In the genomic region with DNA sequence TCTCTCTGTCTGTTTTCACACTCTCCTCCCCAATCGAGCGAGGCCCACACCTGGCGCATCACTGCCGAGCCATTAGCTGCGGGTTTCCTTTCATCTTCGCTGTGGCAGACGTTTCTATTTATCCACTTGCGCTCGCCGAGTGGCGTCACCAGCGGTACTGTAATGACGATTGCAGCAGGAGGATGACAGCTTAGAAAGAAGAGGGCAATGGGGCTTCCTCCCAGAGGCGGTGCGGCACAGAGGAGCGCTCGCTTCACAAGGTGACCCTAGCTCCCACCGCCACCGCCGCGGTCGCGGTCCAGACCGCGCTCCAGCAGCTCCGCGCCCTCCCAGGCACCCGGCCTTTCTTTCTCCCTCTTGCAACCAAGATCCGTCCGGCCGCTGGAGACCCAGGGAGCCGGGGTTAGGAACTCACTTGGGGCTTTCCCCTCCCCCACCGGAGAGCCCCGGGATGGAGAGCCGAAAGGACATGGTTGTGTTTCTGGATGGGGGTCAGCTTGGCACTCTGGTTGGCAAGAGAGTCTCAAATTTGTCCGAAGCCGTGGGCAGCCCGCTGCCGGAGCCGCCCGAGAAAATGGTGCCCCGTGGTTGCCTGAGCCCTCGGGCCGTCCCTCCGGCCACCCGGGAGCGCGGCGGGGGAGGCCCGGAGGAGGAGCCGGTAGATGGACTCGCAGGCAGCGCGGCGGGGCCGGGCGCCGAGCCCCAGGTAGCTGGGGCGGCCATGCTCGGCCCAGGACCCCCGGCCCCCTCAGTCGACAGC, we compare ENCODE assay signal across 10 cellular contexts. TPM values are rescaled to one million over a fixed set of nuclear protein-coding genes. Genes with fewer than 3 reads are reported as not detected.
A peak's percentile ranks its signal among the peaks of the same experiment; 100 is the strongest.
DNase-seq lines count a peak whose midpoint lies in the region; ATAC-seq and TF ChIP-seq lines count a peak whose summit lies in the region.
"Had no signal": no experiment of that assay in that cellular context is flagged by ENCODE, and none has a peak within 500 bp of the region (broad histone marks: within the 10 kb centered on the region; RNA-seq: fewer than 3 reads in every experiment).

Gene EVX1, plus strand, starts transcription at position 223 of the 760 bp plus-strand sequence. Its CDS starts 229 bp downstream, at position 452.

- peak in 1 of 2 donors; percentile 58 for TF ChIP-seq POLR2A in vagina (IDR thresholded peaks at IDR 0.05)

- no peaks in the 10 kb centered on the region for H3K36me3 ChIP-seq in vagina

- H3K27me3 ChIP-seq in vagina = no peaks in the 10 kb centered on the region

- no peak for TF ChIP-seq CTCF in vagina (IDR thresholded peaks at IDR 0.05)

- peaks cover 40% of the 10 kb centered on the region for H3K4me1 ChIP-seq in vagina

- DNase-seq in stimulated activated CD4-positive, alpha-beta T cell treated with anti-CD3 and anti-CD28 coated beads, Interleukin-15, amount 100 ng/mL, for 24 hours = peak; percentile 59
- no peak for DNase-seq in stimulated activated CD4-positive, alpha-beta T cell treated with anti-CD3 and anti-CD28 coated beads, Interleukin-12 subunit alpha, Interleukin-12 subunit beta, amount 100 ng/mL, for 4 hours
- peak in 3 of 5 experiments; percentile 10 to 55 (median 26) for DNase-seq in T-helper 2 cell
- peak; percentile 86 for DNase-seq in islet precursor cell
- no peak for DNase-seq in vagina (ENCODE audit: extremely low spot score in 2 of 2)
- no peak for DNase-seq in dermis blood vessel endothelial cell
- DNase-seq in NCI-H1048 (lab: John Stamatoyannopoulos, UW) = no peak
- DNase-seq: body of pancreas had no signal

- H3K27ac ChIP-seq in vagina = peak within 1 kb of the TSS; percentile 57
- H3K27ac ChIP-seq: body of pancreas had no signal

- no peak for ATAC-seq in GM19397 (IDR thresholded peaks at IDR 0.05; ENCODE audit: unreplicated experiment)
- ATAC-seq: body of pancreas, K562 had no signal

- intact Hi-C loops in vagina (cut with DNase I) = no loop called here

- H3K9me3 ChIP-seq in vagina = no peaks in the 10 kb centered on the region
- H3K9me3 ChIP-seq: body of pancreas had no signal

- H3K4me3 ChIP-seq in vagina = peak within 1 kb of the TSS; percentile 50 to 60
- H3K4me3 ChIP-seq: body of pancreas, K562 had no signal

RNA-seq across cellular contexts. Expression of gene EVX1, which starts in this region (rescaled TPM):
- total RNA-seq in vagina = 2.5 TPM
- not detected in 2 replicates for total RNA-seq in dermis blood vessel endothelial cell
- total RNA-seq: body of pancreas, K562 had no signal

Comparison
In these comparisons a context has a peak if more than half of its experiments do, and no peak if none do; other contexts are left out.
1. DNase-seq: peak in stimulated activated CD4-positive, alpha-beta T cell treated with anti-CD3 and anti-CD28 coated beads, Interleukin-15, amount 100 ng/mL, for 24 hours (single experiment), T-helper 2 cell (3 of 5) and islet precursor cell (single experiment); none in stimulated activated CD4-positive, alpha-beta T cell treated with anti-CD3 and anti-CD28 coated beads, Interleukin-12 subunit alpha, Interleukin-12 subunit beta, amount 100 ng/mL, for 4 hours (single experiment), vagina (0 of 2), dermis blood vessel endothelial cell (single experiment) and NCI-H1048 (single experiment).